Comparison of ENCODE assay signal across 8 cellular contexts in genomic region chr7:116953727-116954442, GRCh38. TPM values are rescaled to one million over a fixed set of nuclear protein-coding genes. Genes with fewer than 3 reads are reported as not detected.
DNase-seq lines count a peak whose midpoint lies in the region; ATAC-seq and TF ChIP-seq lines count a peak whose summit lies in the region.

No MANE protein-coding gene starts in this region.

- peak; percentile 41 for ATAC-seq in GM18511 (IDR thresholded peaks at IDR 0.05; ENCODE audit: unreplicated experiment)
- peak; percentile 35 for ATAC-seq in HG02973 (IDR thresholded peaks at IDR 0.05; ENCODE audit: unreplicated experiment)
- ATAC-seq in memory B cell (ENCODE audit: low read depth): peak; percentile 67
- peak; percentile 60 for ATAC-seq in stimulated activated effector memory CD8-positive, alpha-beta T cell treated with anti-CD3 and anti-CD28 coated beads, Interleukin-12 subunit alpha, Interleukin-12 subunit beta, amount 100 ng/mL, for 72 hours

- no peaks in the 10 kb centered on the region for H3K36me3 ChIP-seq in endodermal cell (ENCODE audit: control insufficient read depth, insufficient read depth, low read length)

- peak overlapping the region; percentile 87 for H3K4me3 Mint-ChIP-seq in activated CD4-positive, alpha-beta T cell treated with anti-CD3 and anti-CD28 coated beads, Interleukin-2, amount 10 ng/mL, durations not matched to agents 7 days and 5 days
- H3K4me3 Mint-ChIP-seq in endodermal cell: peak overlapping the region; percentile 90
- peak overlapping the region; percentile 91 for H3K4me3 Mint-ChIP-seq in memory B cell
- H3K4me3 Mint-ChIP-seq in stimulated activated effector memory CD8-positive, alpha-beta T cell treated with anti-CD3 and anti-CD28 coated beads, Interleukin-12 subunit alpha, Interleukin-12 subunit beta, amount 100 ng/mL, for 72 hours: peak overlapping the region; percentile 76

- peaks cover 23% of the 10 kb centered on the region for H3K4me1 Mint-ChIP-seq in activated CD4-positive, alpha-beta T cell treated with anti-CD3 and anti-CD28 coated beads, Interleukin-2, amount 10 ng/mL, durations not matched to agents 7 days and 5 days
- H3K4me1 Mint-ChIP-seq in endodermal cell (peaks cover 21% of the 10 kb centered on the region), memory B cell (peaks cover 13% of the 10 kb centered on the region)
- H3K4me1 Mint-ChIP-seq in stimulated activated effector memory CD8-positive, alpha-beta T cell treated with anti-CD3 and anti-CD28 coated beads, Interleukin-12 subunit alpha, Interleukin-12 subunit beta, amount 100 ng/mL, for 72 hours: peaks cover 20% of the 10 kb centered on the region

- peaks cover 2% of the 10 kb centered on the region for H3K27me3 Mint-ChIP-seq in activated CD4-positive, alpha-beta T cell treated with anti-CD3 and anti-CD28 coated beads, Interleukin-2, amount 10 ng/mL, durations not matched to agents 7 days and 5 days
- H3K27me3 Mint-ChIP-seq in endodermal cell (ENCODE audit: insufficient read depth) (peaks cover 16% of the 10 kb centered on the region), memory B cell (no peaks in the 10 kb centered on the region)

- H3K36me3 Mint-ChIP-seq in activated CD4-positive, alpha-beta T cell treated with anti-CD3 and anti-CD28 coated beads, Interleukin-2, amount 10 ng/mL, durations not matched to agents 7 days and 5 days (ENCODE audit: low read depth): peaks cover 3% of the 10 kb centered on the region
- no peaks in the 10 kb centered on the region for H3K36me3 Mint-ChIP-seq in endodermal cell (ENCODE audit: low read depth)
- no peaks in the 10 kb centered on the region for H3K36me3 Mint-ChIP-seq in memory B cell
- H3K36me3 Mint-ChIP-seq in stimulated activated effector memory CD8-positive, alpha-beta T cell treated with anti-CD3 and anti-CD28 coated beads, Interleukin-12 subunit alpha, Interleukin-12 subunit beta, amount 100 ng/mL, for 72 hours: no peaks in the 10 kb centered on the region

- peaks cover 13% of the 10 kb centered on the region for H3K27me3 ChIP-seq in endodermal cell (ENCODE audit: control insufficient read depth, insufficient read depth, low read length, poor library complexity, severe bottlenecking)

- CTCF ChIA-PET in activated CD4-positive, alpha-beta T cell treated with anti-CD3 and anti-CD28 coated beads, Interleukin-2, amount 10 ng/mL, durations not matched to agents 7 days and 5 days (lab: Charles Lee): interaction anchor here (0.9 kb wide), 1 partner anchor 24 kb away, joined by 7 read pairs; no protein-coding TSS in a partner anchor

- H3K9me3 ChIP-seq in endodermal cell (ENCODE audit: control insufficient read depth, low read length): no peaks in the 10 kb centered on the region

- peak overlapping the region; percentile 81 for H3K27ac ChIP-seq in endodermal cell (ENCODE audit: low read depth, low read length)

- 0% methylated on average over 5 to 89 of the region's 89 CpGs for WGBS in endodermal cell (ENCODE audit: insufficient coverage in 1 of 2, insufficient read length in 1 of 2), 2 experiments

- DNase-seq in AG09319 (ENCODE audit: extremely low read depth, low read depth) (peak; percentile 63), NCI-H2171 (lab: John Stamatoyannopoulos, UW) (peak; percentile 69), endodermal cell (peak; percentile 86), memory B cell (ENCODE audit: low spot score in 2 of 2) (peak in 1 of 2 donors; percentile 65)
- DNase-seq in activated CD4-positive, alpha-beta T cell treated with anti-CD3 and anti-CD28 coated beads, Interleukin-2, amount 10 ng/mL, durations not matched to agents 7 days and 5 days: peak; percentile 13
- DNase-seq in stimulated activated effector memory CD8-positive, alpha-beta T cell treated with anti-CD3 and anti-CD28 coated beads, Interleukin-12 subunit alpha, Interleukin-12 subunit beta, amount 100 ng/mL, for 72 hours (ENCODE audit: low spot score in 2 of 2): peak; percentile 46 to 78

- POLR2A ChIA-PET in activated CD4-positive, alpha-beta T cell treated with anti-CD3 and anti-CD28 coated beads, Interleukin-2, amount 10 ng/mL, durations not matched to agents 7 days and 5 days (lab: Charles Lee): no interaction called here

- peak overlapping the region; percentile 91 for H3K27ac Mint-ChIP-seq in activated CD4-positive, alpha-beta T cell treated with anti-CD3 and anti-CD28 coated beads, Interleukin-2, amount 10 ng/mL, durations not matched to agents 7 days and 5 days
- peak overlapping the region; percentile 99 for H3K27ac Mint-ChIP-seq in endodermal cell
- peak overlapping the region; percentile 85 for H3K27ac Mint-ChIP-seq in memory B cell
- peak overlapping the region; percentile 83 for H3K27ac Mint-ChIP-seq in stimulated activated effector memory CD8-positive, alpha-beta T cell treated with anti-CD3 and anti-CD28 coated beads, Interleukin-12 subunit alpha, Interleukin-12 subunit beta, amount 100 ng/mL, for 72 hours

- H3K9ac ChIP-seq in endodermal cell (ENCODE audit: extremely low read depth, low read length, poor library complexity, severe bottlenecking): peak overlapping the region; percentile 88

- H3K9me3 Mint-ChIP-seq in activated CD4-positive, alpha-beta T cell treated with anti-CD3 and anti-CD28 coated beads, Interleukin-2, amount 10 ng/mL, durations not matched to agents 7 days and 5 days: no peaks in the 10 kb centered on the region
- H3K9me3 Mint-ChIP-seq in endodermal cell (no peaks in the 10 kb centered on the region), memory B cell (no peaks in the 10 kb centered on the region)
- no peaks in the 10 kb centered on the region for H3K9me3 Mint-ChIP-seq in stimulated activated effector memory CD8-positive, alpha-beta T cell treated with anti-CD3 and anti-CD28 coated beads, Interleukin-12 subunit alpha, Interleukin-12 subunit beta, amount 100 ng/mL, for 72 hours

- H3K4me1 ChIP-seq in endodermal cell (ENCODE audit: control insufficient read depth, insufficient read depth, low read length): peaks cover 6% of the 10 kb centered on the region

- peak overlapping the region; percentile 91 for H3K4me3 ChIP-seq in endodermal cell (ENCODE audit: low read length)

- TF ChIP-seq CTCF in AG09319 (IDR thresholded peaks at IDR 0.05; ENCODE audit: low read depth, low read length): no peak
- TF ChIP-seq CTCF in endodermal cell (conservative IDR thresholded peaks at IDR 0.05): no peak

RNA-seq across cellular contexts. Expression of gene ST7, which starts 0.6 kb away (rescaled TPM):
- 1 to 10 TPM; 5.2 to 7.0 TPM for total RNA-seq in activated CD4-positive, alpha-beta T cell treated with anti-CD3 and anti-CD28 coated beads, Interleukin-2, amount 10 ng/mL, durations not matched to agents 7 days and 5 days
- 1 to 10 TPM; 6.4 to 8.9 TPM for total RNA-seq in endodermal cell
- polyA plus RNA-seq in endodermal cell (2013, experiment 1 of 2): 22.0 TPM
- 17.5 TPM for polyA plus RNA-seq in endodermal cell (2013, experiment 2 of 2)
